Comparison of ENCODE assay signal across 10 cellular contexts in the genomic region with DNA sequence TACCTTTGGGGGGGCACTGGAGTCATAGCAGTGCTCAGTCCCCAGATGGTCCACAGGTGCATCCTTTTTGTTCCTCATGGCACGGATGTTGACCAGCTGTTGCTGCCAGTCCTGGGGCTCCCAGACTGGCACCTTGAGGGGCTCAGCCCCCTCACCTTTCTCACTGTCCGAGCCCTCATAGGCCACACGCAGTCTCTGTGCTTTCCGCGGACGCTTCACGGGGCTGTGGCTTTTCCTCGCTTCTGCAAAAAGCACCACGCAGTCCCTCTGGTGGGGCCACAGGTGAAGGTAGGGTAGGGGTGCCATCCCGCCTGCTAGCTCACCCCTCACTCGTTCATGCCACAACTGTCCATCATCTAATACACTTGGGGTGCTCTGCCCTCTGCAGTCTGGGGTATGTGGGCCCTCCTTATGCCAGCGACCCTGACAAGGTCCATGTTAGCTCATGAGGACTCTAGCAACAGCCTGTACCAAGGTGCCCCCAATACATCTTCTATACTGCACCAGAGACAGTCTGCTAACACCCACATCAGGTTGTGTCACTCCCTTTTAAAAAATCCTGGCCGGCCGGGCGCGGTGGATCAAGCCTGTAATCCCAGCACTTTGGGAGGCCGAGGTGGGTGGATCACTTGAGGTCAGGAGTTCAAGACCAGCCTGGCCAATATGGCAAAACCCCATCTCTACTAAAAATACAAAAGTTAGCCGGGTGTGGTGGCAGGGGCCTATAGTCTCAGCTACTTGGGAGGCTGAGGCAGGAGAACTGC. TPM values are rescaled to one million over a fixed set of nuclear protein-coding genes. Genes with fewer than 3 reads are reported as not detected.
DNase-seq lines count a peak whose midpoint lies in the region; ATAC-seq, FAIRE-seq and TF ChIP-seq lines count a peak whose summit lies in the region.
"Had no signal": no experiment of that assay in that cellular context is flagged by ENCODE, and none has a peak within 500 bp of the region (broad histone marks: within the 10 kb centered on the region; RNA-seq: fewer than 3 reads in every experiment).

No MANE protein-coding gene starts in this region.

- H3K27me3 Mint-ChIP-seq in activated T-cell treated with anti-CD3 and anti-CD28 coated beads, Interleukin-2, amount 50 U/mL, for 72 hours (ENCODE audit: low read depth) = no peaks in the 10 kb centered on the region
- no peaks in the 10 kb centered on the region for H3K27me3 Mint-ChIP-seq in T-helper 17 cell

- H3K27ac Mint-ChIP-seq in activated T-cell treated with anti-CD3 and anti-CD28 coated beads, Interleukin-2, amount 50 U/mL, for 72 hours = no peak overlapping the region
- H3K27ac Mint-ChIP-seq in T-helper 17 cell = no peak overlapping the region

- peaks cover 0 to 1% of the 10 kb centered on the region in 2 donors for H3K36me3 Mint-ChIP-seq in activated T-cell treated with anti-CD3 and anti-CD28 coated beads, Interleukin-2, amount 50 U/mL, for 72 hours (ENCODE audit: insufficient read depth in 2 of 2)
- H3K36me3 Mint-ChIP-seq in T-helper 17 cell (ENCODE audit: low read depth) = no peaks in the 10 kb centered on the region

- H3K27ac ChIP-seq in keratinocyte (ENCODE audit: control insufficient read depth, insufficient read depth, low read length) (no peak overlapping the region), thyroid gland (peak overlapping the region in 2 of 3 donors; percentile 66 to 77)

- H3K79me2 ChIP-seq in keratinocyte (ENCODE audit: control insufficient read depth, insufficient read depth, low read length) = peaks cover 12% of the 10 kb centered on the region

- dilution Hi-C loops in keratinocyte (cut with MboI; ENCODE audit: extremely low pct_ligation_motif_present, low sequenced_read_pairs) = no loop called here

- no peaks in the 10 kb centered on the region for H3K9me3 Mint-ChIP-seq in activated T-cell treated with anti-CD3 and anti-CD28 coated beads, Interleukin-2, amount 50 U/mL, for 72 hours

- TF ChIP-seq CTCF in keratinocyte (optimal IDR thresholded peaks at IDR 0.05 in 1 of 3, IDR thresholded peaks at IDR 0.05 in 1 of 3, conservative IDR thresholded peaks at IDR 0.05 in 1 of 3; ENCODE audit: extremely low read depth in 1 of 3, insufficient read depth in 2 of 3, low read length in 3 of 3) = no peak
- no peak for TF ChIP-seq CTCF in thyroid gland (IDR thresholded peaks at IDR 0.05)

- no peak for DNase-seq in activated T-cell treated with anti-CD3 and anti-CD28 coated beads, Interleukin-2, amount 50 U/mL, for 72 hours
- DNase-seq in activated T-cell treated with anti-CD3 and anti-CD28 coated beads for 4 hours (no peak), T-helper 17 cell (no peak), keratinocyte (ENCODE audit: low read depth, low spot score) (no peak), thyroid gland (no peak), amygdala (lab: John Stamatoyannopoulos, UW) (no peak), NCI-H748 (lab: John Stamatoyannopoulos, UW; ENCODE audit: unreplicated experiment) (no peak)
- DNase-seq: NCI-H1417 treated with DMSO at 0.1 percent for 48 hours had no signal

- H3K9ac ChIP-seq in keratinocyte (ENCODE audit: control insufficient read depth, extremely low read depth, insufficient read depth, low read length) = no peak overlapping the region

- WGBS in thyroid gland, 2 donors = 90 to 92% methylated on average over 11 to 18 of the region's 18 CpGs

- peak overlapping the region; percentile 91 to 92 for H3K4me3 Mint-ChIP-seq in activated T-cell treated with anti-CD3 and anti-CD28 coated beads, Interleukin-2, amount 50 U/mL, for 72 hours
- H3K4me3 Mint-ChIP-seq in T-helper 17 cell = peak overlapping the region; percentile 92

- peaks cover 0 to 2% of the 10 kb centered on the region in 2 experiments for H3K36me3 ChIP-seq in keratinocyte (ENCODE audit: control insufficient read depth in 2 of 2, extremely low read depth in 1 of 2, insufficient read depth in 2 of 2, low read length in 2 of 2)
- peaks cover 0 to 5% of the 10 kb centered on the region in 2 donors for H3K36me3 ChIP-seq in thyroid gland

- no peaks in the 10 kb centered on the region for H3K27me3 ChIP-seq in keratinocyte (ENCODE audit: control insufficient read depth, extremely low read depth, insufficient read depth, low read length)
- H3K27me3 ChIP-seq in thyroid gland = no peaks in the 10 kb centered on the region

- intact Hi-C loops in thyroid gland (cut with DNase I) = no loop called here

- no peak for ATAC-seq in activated T-cell treated with anti-CD3 and anti-CD28 coated beads, Interleukin-2, amount 50 U/mL, for 72 hours (replicated peaks in 1 of 2)
- ATAC-seq in T-helper 17 cell = no peak
- no peak for ATAC-seq in GM18907 (IDR thresholded peaks at IDR 0.05; ENCODE audit: unreplicated experiment)

- H3K4me3 ChIP-seq in keratinocyte (ENCODE audit: control insufficient read depth in 2 of 3, extremely low read depth in 1 of 3, insufficient read depth in 2 of 3, low read depth in 1 of 3, low read length in 3 of 3) (no peak overlapping the region), thyroid gland (replicated peaks in 1 of 3) (no peak overlapping the region)
- H3K4me3 ChIP-seq: mucosa of descending colon had no signal

- H3K4me1 ChIP-seq in keratinocyte (ENCODE audit: control insufficient read depth, extremely low read depth, insufficient read depth, low read length) = peaks cover 12% of the 10 kb centered on the region
- peaks cover 35 to 53% of the 10 kb centered on the region in 2 donors for H3K4me1 ChIP-seq in thyroid gland

- no peak overlapping the region for H2AFZ ChIP-seq in keratinocyte (ENCODE audit: control insufficient read depth, low read length)

- H3K9me3 ChIP-seq in T-helper 17 cell (ENCODE audit: control insufficient read depth, low read length, poor library complexity, severe bottlenecking) (no peaks in the 10 kb centered on the region), keratinocyte (ENCODE audit: control insufficient read depth, low read depth, low read length) (no peaks in the 10 kb centered on the region), thyroid gland (no peaks in the 10 kb centered on the region)
- H3K9me3 ChIP-seq: mucosa of descending colon had no signal

- peaks cover 18% of the 10 kb centered on the region for H3K4me1 Mint-ChIP-seq in activated T-cell treated with anti-CD3 and anti-CD28 coated beads, Interleukin-2, amount 50 U/mL, for 72 hours (ENCODE audit: low read depth)
- peaks cover 9% of the 10 kb centered on the region for H3K4me1 Mint-ChIP-seq in T-helper 17 cell

- H3K4me2 ChIP-seq in keratinocyte (ENCODE audit: control insufficient read depth, extremely low read depth, insufficient read depth, low read depth, low read length) = peak overlapping the region; percentile 96

- no peaks in the 10 kb centered on the region for H3K9me1 ChIP-seq in keratinocyte (ENCODE audit: control insufficient read depth, extremely low read depth, insufficient read depth, low read length)

- no peak for FAIRE-seq in keratinocyte (lab: Jason Lieb, UNC)

- H4K20me1 ChIP-seq in keratinocyte (ENCODE audit: control insufficient read depth, extremely low read depth, insufficient read depth, low read length) = no peaks in the 10 kb centered on the region

- TF ChIP-seq POLR2A in thyroid gland (IDR thresholded peaks at IDR 0.05) = no peak

RNA-seq across cellular contexts. Expression of gene NTHL1, which starts 1.3 kb away (rescaled TPM):
- total RNA-seq in activated T-cell treated with anti-CD3 and anti-CD28 coated beads, Interleukin-2, amount 50 U/mL, for 72 hours = 10 to 100 TPM; 13.2 to 21.0 TPM
- 1 to 10 TPM; 6.7 to 6.8 TPM for total RNA-seq in T-helper 17 cell
- 8.5 to 16.0 TPM (median 10.9 TPM) in 3 replicates for polyA plus RNA-seq in keratinocyte
- 7.0 TPM for polyA plus RNA-seq in keratinocyte (2011; ENCODE audit: low read depth)
- 6.1 and 16.9 TPM in 2 replicates for polyA plus RNA-seq in keratinocyte (2011; cell fraction: cytosol; rRNA removed)
- 9.7 and 14.1 TPM in 2 replicates for polyA plus RNA-seq in keratinocyte (2011; cell fraction: nucleus; rRNA removed)
- polyA plus RNA-seq in keratinocyte (2012; ENCODE audit: low replicate concordance) = 4.8 and 18.1 TPM in 2 replicates
- 8.6 to 10.6 TPM (median 9.2 TPM) in 3 replicates for polyA minus RNA-seq in keratinocyte
- 24.7 TPM for polyA minus RNA-seq in keratinocyte (2011; cell fraction: cytosol; rRNA and poly(A)+ RNA removed)
- 5.4 and 9.2 TPM in 2 replicates for polyA minus RNA-seq in keratinocyte (2011; cell fraction: nucleus; rRNA and poly(A)+ RNA removed)
- total RNA-seq in thyroid gland = 10 to 100 TPM in 3 of 4 donors, 1 to 10 TPM in 1; 6.1 to 38.7 (median 25.0) TPM

RNA-seq across cellular contexts. Expression of gene TSC2, which starts 1.5 kb away (rescaled TPM):
- total RNA-seq in activated T-cell treated with anti-CD3 and anti-CD28 coated beads, Interleukin-2, amount 50 U/mL, for 72 hours = 10 to 100 TPM; 96.6 to 98.4 TPM
- total RNA-seq in T-helper 17 cell (100 to 1,000 TPM; 123 TPM), thyroid gland (100 to 1,000 TPM; 101 to 148 (median 109) TPM)
- 22.6 to 28.8 TPM (median 23.3 TPM) in 3 replicates for polyA plus RNA-seq in keratinocyte
- polyA plus RNA-seq in keratinocyte (2011; ENCODE audit: low read depth) = 92.2 TPM
- 19.2 and 33.9 TPM in 2 replicates for polyA plus RNA-seq in keratinocyte (2011; cell fraction: cytosol; rRNA removed)
- 84.1 and 102 TPM in 2 replicates for polyA plus RNA-seq in keratinocyte (2011; cell fraction: nucleus; rRNA removed)
- 39.4 and 44.8 TPM in 2 replicates for polyA plus RNA-seq in keratinocyte (2012; ENCODE audit: low replicate concordance)
- polyA minus RNA-seq in keratinocyte = 57.4 to 178 TPM (median 59.4 TPM) in 3 replicates
- 62.2 TPM for polyA minus RNA-seq in keratinocyte (2011; cell fraction: cytosol; rRNA and poly(A)+ RNA removed)
- polyA minus RNA-seq in keratinocyte (2011; cell fraction: nucleus; rRNA and poly(A)+ RNA removed) = 68.1 and 70.6 TPM in 2 replicates

RNA-seq across cellular contexts. Expression of gene NHERF2, which starts 19.6 kb away (rescaled TPM):
- 1 to 10 TPM; 2.2 to 3.0 TPM for total RNA-seq in activated T-cell treated with anti-CD3 and anti-CD28 coated beads, Interleukin-2, amount 50 U/mL, for 72 hours
- total RNA-seq in T-helper 17 cell (1 to 10 TPM; 2.2 to 3.9 TPM), thyroid gland (100 to 1,000 TPM in 1 of 4 donors, 10 to 100 TPM in 3; 73.8 to 146 (median 81.6) TPM)
- polyA plus RNA-seq in keratinocyte = 5.9 to 10.1 TPM (median 9.0 TPM) in 3 replicates
- polyA plus RNA-seq in keratinocyte (2011; ENCODE audit: low read depth) = 5.4 TPM
- polyA plus RNA-seq in keratinocyte (2011; cell fraction: cytosol; rRNA removed) = 8.1 and 26.7 TPM in 2 replicates
- polyA plus RNA-seq in keratinocyte (2011; cell fraction: nucleus; rRNA removed) = 7.5 and 11.2 TPM in 2 replicates
- polyA plus RNA-seq in keratinocyte (2012; ENCODE audit: low replicate concordance) = 8.2 and 19.8 TPM in 2 replicates
- polyA minus RNA-seq in keratinocyte = 3.3 to 14.2 TPM (median 4.8 TPM) in 3 replicates
- polyA minus RNA-seq in keratinocyte (2011; cell fraction: cytosol; rRNA and poly(A)+ RNA removed) = 21.1 TPM
- 3.4 and 4.9 TPM in 2 replicates for polyA minus RNA-seq in keratinocyte (2011; cell fraction: nucleus; rRNA and poly(A)+ RNA removed)

RNA-seq across cellular contexts. Expression of gene NPW, which starts 26.7 kb away (rescaled TPM):
- 1 to 10 TPM; 1.5 to 1.9 TPM for total RNA-seq in activated T-cell treated with anti-CD3 and anti-CD28 coated beads, Interleukin-2, amount 50 U/mL, for 72 hours
- total RNA-seq in T-helper 17 cell = 1 to 10 TPM in 1 of 2 donors, not detected in 1; 2.0 TPM
- 0.23 TPM in 1 of 3 replicates, not detected in the others for polyA plus RNA-seq in keratinocyte
- not detected for polyA plus RNA-seq in keratinocyte (2011; ENCODE audit: low read depth)
- 0.13 TPM in 1 of 2 replicates, not detected in the other for polyA plus RNA-seq in keratinocyte (2011; cell fraction: cytosol; rRNA removed)
- polyA plus RNA-seq in keratinocyte (2011; cell fraction: nucleus; rRNA removed) = 0.31 TPM in 1 of 2 replicates, not detected in the other
- 0.30 and 0.65 TPM in 2 replicates for polyA plus RNA-seq in keratinocyte (2012; ENCODE audit: low replicate concordance)
- polyA minus RNA-seq in keratinocyte = not detected in 3 replicates
- not detected for polyA minus RNA-seq in keratinocyte (2011; cell fraction: cytosol; rRNA and poly(A)+ RNA removed)
- polyA minus RNA-seq in keratinocyte (2011; cell fraction: nucleus; rRNA and poly(A)+ RNA removed) = not detected in 2 replicates
- total RNA-seq in thyroid gland = under 1 TPM in 2 of 4 donors, not detected in 2; 0.54 to 0.63 TPM

RNA-seq across cellular contexts. Expression of gene ZNF598, which starts 36.7 kb away (rescaled TPM):
- total RNA-seq in activated T-cell treated with anti-CD3 and anti-CD28 coated beads, Interleukin-2, amount 50 U/mL, for 72 hours = 100 to 1,000 TPM in 1 of 2 donors, 10 to 100 TPM in 1; 87.1 to 110 TPM
- 10 to 100 TPM; 45.2 to 46.7 TPM for total RNA-seq in T-helper 17 cell
- polyA plus RNA-seq in keratinocyte = 18.0 to 35.5 TPM (median 24.0 TPM) in 3 replicates
- 117 TPM for polyA plus RNA-seq in keratinocyte (2011; ENCODE audit: low read depth)
- 15.1 and 41.0 TPM in 2 replicates for polyA plus RNA-seq in keratinocyte (2011; cell fraction: cytosol; rRNA removed)
- 49.0 and 65.1 TPM in 2 replicates for polyA plus RNA-seq in keratinocyte (2011; cell fraction: nucleus; rRNA removed)
- polyA plus RNA-seq in keratinocyte (2012; ENCODE audit: low replicate concordance) = 34.4 and 46.1 TPM in 2 replicates
- polyA minus RNA-seq in keratinocyte = 14.1 to 28.9 TPM (median 15.8 TPM) in 3 replicates
- polyA minus RNA-seq in keratinocyte (2011; cell fraction: cytosol; rRNA and poly(A)+ RNA removed) = 79.4 TPM
- polyA minus RNA-seq in keratinocyte (2011; cell fraction: nucleus; rRNA and poly(A)+ RNA removed) = 33.0 and 37.2 TPM in 2 replicates
- total RNA-seq in thyroid gland = 10 to 100 TPM; 19.0 to 38.4 (median 27.4) TPM

Comparison
In these comparisons a context has a peak if more than half of its experiments do, and no peak if none do; other contexts are left out.
1. RNA of gene NHERF2, which starts 19.6 kb away (total RNA-seq): 73.8 to 146 TPM in thyroid gland; 2.2 to 3.9 TPM in T-helper 17 cell and 2.2 to 3.0 TPM in activated T-cell treated with anti-CD3 and anti-CD28 coated beads, Interleukin-2, amount 50 U/mL, for 72 hours; every median in the first group is over 10 times any median in the second.